1 cellular context compared by ENCODE assay signal in the genomic region with DNA sequence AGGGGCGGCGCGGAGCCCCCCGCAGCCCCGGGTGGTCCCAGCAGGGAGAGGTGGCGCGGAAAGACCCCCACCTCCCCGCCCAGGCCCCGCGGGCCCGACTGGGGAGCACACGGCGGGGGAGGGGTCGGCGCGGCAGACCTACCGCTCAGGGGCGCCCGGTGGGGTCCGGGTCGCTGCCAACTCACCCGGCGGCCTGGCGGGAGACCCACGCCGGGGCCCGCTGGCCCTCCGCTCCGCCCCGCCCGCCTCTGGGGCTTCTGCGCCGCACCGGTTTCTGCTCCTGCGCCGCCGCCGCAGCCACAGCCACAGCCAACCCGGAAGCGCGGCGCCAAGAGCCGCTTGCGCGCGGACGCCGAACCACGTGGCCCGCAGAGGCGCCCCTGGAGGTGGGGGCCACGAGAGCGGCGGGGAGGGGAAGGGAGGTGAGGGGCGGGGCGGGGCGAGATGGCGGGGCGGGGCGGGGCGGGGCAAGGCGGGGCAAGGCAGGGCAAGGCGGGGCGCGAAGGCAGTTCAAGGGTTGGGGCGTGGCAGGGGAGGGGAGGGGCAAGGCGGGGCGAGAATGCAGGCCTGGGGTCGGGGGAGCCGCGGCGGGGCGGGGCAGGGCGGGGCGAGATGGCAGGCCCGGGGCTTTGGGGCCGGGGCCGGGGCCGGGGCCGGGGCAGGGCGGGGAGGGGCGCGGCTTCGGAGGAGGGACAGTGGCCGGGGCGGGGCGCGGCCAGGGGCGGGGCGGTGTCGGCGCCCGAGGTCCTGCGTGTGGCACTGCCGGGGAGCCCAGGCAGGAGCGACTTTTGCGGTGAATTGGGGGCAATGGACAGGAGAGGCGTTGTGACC.
A peak's percentile ranks its signal among the peaks of the same experiment; 100 is the strongest.
TF ChIP-seq lines count a peak whose summit lies in the region.

Gene ZBTB24, minus strand, starts transcription at position 307 of the 831 bp plus-strand sequence. CDS start 1,193 bp downstream, outside the sequence.

TF ChIP-seq in GM12878, 131 proteins besides CTCF, POLR2A, EP300 and RAD21 (continued from another document and continues in another):
- TF ChIP-seq, protein P1, sequence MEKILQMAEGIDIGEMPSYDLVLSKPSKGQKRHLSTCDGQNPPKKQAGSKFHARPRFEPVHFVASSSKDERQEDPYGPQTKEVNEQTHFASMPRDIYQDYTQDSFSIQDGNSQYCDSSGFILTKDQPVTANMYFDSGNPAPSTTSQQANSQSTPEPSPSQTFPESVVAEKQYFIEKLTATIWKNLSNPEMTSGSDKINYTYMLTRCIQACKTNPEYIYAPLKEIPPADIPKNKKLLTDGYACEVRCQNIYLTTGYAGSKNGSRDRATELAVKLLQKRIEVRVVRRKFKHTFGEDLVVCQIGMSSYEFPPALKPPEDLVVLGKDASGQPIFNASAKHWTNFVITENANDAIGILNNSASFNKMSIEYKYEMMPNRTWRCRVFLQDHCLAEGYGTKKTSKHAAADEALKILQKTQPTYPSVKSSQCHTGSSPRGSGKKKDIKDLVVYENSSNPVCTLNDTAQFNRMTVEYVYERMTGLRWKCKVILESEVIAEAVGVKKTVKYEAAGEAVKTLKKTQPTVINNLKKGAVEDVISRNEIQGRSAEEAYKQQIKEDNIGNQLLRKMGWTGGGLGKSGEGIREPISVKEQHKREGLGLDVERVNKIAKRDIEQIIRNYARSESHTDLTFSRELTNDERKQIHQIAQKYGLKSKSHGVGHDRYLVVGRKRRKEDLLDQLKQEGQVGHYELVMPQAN (conservative IDR thresholded peaks at IDR 0.05): peak; percentile 85
- no peak for TF ChIP-seq TARDBP (IDR thresholded peaks at IDR 0.05; ENCODE audit: borderline replicate concordance)
- no peak for TF ChIP-seq RELB (IDR thresholded peaks at IDR 0.05; ENCODE audit: low read depth)
- no peak for TF ChIP-seq PAX5 (IDR thresholded peaks at IDR 0.05; ENCODE audit: borderline replicate concordance, low read depth, low read length)
- TF ChIP-seq POLR2AphosphoS5 (IDR thresholded peaks at IDR 0.05; ENCODE audit: low read length): peak; percentile 46; the same call in 1 of the 2 replicates
- no peak for TF ChIP-seq SIN3A (IDR thresholded peaks at IDR 0.05; ENCODE audit: low read depth, low read length)
- no peak for TF ChIP-seq ZNF384 (IDR thresholded peaks at IDR 0.05; ENCODE audit: borderline replicate concordance, low read depth, low read length)
- TF ChIP-seq, protein P2, sequence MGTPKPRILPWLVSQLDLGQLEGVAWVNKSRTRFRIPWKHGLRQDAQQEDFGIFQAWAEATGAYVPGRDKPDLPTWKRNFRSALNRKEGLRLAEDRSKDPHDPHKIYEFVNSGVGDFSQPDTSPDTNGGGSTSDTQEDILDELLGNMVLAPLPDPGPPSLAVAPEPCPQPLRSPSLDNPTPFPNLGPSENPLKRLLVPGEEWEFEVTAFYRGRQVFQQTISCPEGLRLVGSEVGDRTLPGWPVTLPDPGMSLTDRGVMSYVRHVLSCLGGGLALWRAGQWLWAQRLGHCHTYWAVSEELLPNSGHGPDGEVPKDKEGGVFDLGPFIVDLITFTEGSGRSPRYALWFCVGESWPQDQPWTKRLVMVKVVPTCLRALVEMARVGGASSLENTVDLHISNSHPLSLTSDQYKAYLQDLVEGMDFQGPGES (IDR thresholded peaks at IDR 0.05): no peak
- no peak for TF ChIP-seq NR2C1 (IDR thresholded peaks at IDR 0.05)
- no peak for TF ChIP-seq WRNIP1 (IDR thresholded peaks at IDR 0.05; ENCODE audit: borderline replicate concordance, low read depth, low read length)
- TF ChIP-seq HCFC1 (IDR thresholded peaks at IDR 0.05; ENCODE audit: low read length): 0 out of 2 replicates have a peak, but pooled peaks have one; percentile 28
- TF ChIP-seq, protein P3, sequence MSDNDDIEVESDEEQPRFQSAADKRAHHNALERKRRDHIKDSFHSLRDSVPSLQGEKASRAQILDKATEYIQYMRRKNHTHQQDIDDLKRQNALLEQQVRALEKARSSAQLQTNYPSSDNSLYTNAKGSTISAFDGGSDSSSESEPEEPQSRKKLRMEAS (IDR thresholded peaks at IDR 0.05; ENCODE audit: low read depth, low read length): peak; percentile 80
- TF ChIP-seq POLR2AphosphoS2 (IDR thresholded peaks at IDR 0.05; ENCODE audit: low read depth, low read length): no peak
- TF ChIP-seq IRF4 (IDR thresholded peaks at IDR 0.05; ENCODE audit: low read depth, low read length): no peak
- peak; percentile 84 for TF ChIP-seq ZNF687 (IDR thresholded peaks at IDR 0.05)
- no peak for TF ChIP-seq YBX1 (IDR thresholded peaks at IDR 0.05)
- no peak for TF ChIP-seq SREBF2 (IDR thresholded peaks at IDR 0.05; ENCODE audit: low read length)
- TF ChIP-seq CEBPB (IDR thresholded peaks at IDR 0.05; ENCODE audit: borderline replicate concordance in 1 of 2, low read depth in 2 of 2, low read length in 2 of 2): no peak
- TF ChIP-seq, protein P4, sequence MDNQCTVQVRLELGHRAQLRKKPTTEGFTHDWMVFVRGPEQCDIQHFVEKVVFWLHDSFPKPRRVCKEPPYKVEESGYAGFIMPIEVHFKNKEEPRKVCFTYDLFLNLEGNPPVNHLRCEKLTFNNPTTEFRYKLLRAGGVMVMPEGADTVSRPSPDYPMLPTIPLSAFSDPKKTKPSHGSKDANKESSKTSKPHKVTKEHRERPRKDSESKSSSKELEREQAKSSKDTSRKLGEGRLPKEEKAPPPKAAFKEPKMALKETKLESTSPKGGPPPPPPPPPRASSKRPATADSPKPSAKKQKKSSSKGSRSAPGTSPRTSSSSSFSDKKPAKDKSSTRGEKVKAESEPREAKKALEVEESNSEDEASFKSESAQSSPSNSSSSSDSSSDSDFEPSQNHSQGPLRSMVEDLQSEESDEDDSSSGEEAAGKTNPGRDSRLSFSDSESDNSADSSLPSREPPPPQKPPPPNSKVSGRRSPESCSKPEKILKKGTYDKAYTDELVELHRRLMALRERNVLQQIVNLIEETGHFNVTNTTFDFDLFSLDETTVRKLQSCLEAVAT (IDR thresholded peaks at IDR 0.05): no peak
- TF ChIP-seq BHLHE40 (IDR thresholded peaks at IDR 0.05; ENCODE audit: borderline replicate concordance in 1 of 2, low read depth in 2 of 2, low read length in 1 of 2): peak in 1 of 2 experiments; percentile 86; a peak in 2 of 4 replicates
- TF ChIP-seq IKZF2 (IDR thresholded peaks at IDR 0.05): no peak
- peak; percentile 41 for TF ChIP-seq E4F1 (IDR thresholded peaks at IDR 0.05; ENCODE audit: borderline replicate concordance, partially characterized antibody)
- TF ChIP-seq NBN (IDR thresholded peaks at IDR 0.05): no peak
- peak; percentile 89 for TF ChIP-seq BACH1 (IDR thresholded peaks at IDR 0.05; ENCODE audit: borderline replicate concordance)
- 0 out of 2 replicates have a peak, but pooled peaks have one; percentile 46 for TF ChIP-seq SMARCA5 (IDR thresholded peaks at IDR 0.05)
- no peak for TF ChIP-seq FOS (IDR thresholded peaks at IDR 0.05; ENCODE audit: borderline replicate concordance, extremely low read depth, insufficient read length)
- TF ChIP-seq FOXM1 (IDR thresholded peaks at IDR 0.05; ENCODE audit: low read depth, low read length): no peak
- TF ChIP-seq CBFB (IDR thresholded peaks at IDR 0.05; ENCODE audit: low read depth): no peak
- TF ChIP-seq, protein P5, sequence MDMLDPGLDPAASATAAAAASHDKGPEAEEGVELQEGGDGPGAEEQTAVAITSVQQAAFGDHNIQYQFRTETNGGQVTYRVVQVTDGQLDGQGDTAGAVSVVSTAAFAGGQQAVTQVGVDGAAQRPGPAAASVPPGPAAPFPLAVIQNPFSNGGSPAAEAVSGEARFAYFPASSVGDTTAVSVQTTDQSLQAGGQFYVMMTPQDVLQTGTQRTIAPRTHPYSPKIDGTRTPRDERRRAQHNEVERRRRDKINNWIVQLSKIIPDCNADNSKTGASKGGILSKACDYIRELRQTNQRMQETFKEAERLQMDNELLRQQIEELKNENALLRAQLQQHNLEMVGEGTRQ (IDR thresholded peaks at IDR 0.05; ENCODE audit: borderline replicate concordance, low read depth, low read length): peak; percentile 31
- TF ChIP-seq, protein P6, sequence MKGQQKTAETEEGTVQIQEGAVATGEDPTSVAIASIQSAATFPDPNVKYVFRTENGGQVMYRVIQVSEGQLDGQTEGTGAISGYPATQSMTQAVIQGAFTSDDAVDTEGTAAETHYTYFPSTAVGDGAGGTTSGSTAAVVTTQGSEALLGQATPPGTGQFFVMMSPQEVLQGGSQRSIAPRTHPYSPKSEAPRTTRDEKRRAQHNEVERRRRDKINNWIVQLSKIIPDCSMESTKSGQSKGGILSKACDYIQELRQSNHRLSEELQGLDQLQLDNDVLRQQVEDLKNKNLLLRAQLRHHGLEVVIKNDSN (IDR thresholded peaks at IDR 0.05; ENCODE audit: borderline replicate concordance, extremely low read length, insufficient read depth, low read depth, low read length): peak; percentile 89
- TF ChIP-seq CREM (IDR thresholded peaks at IDR 0.05; ENCODE audit: low read depth): no peak
- no peak for TF ChIP-seq CHD1 (IDR thresholded peaks at IDR 0.05; ENCODE audit: low read depth, low read length)
- TF ChIP-seq MYB (IDR thresholded peaks at IDR 0.05; ENCODE audit: borderline replicate concordance, low read depth, low read length): no peak
- no peak for TF ChIP-seq BCL11A (IDR thresholded peaks at IDR 0.05; ENCODE audit: low read depth, low read length)
- no peak for TF ChIP-seq ELK1 (IDR thresholded peaks at IDR 0.05; ENCODE audit: low read depth, low read length)
- no peak for TF ChIP-seq ZNF274 (IDR thresholded peaks at IDR 0.05; ENCODE audit: insufficient read depth, insufficient read length)
- TF ChIP-seq GATAD2B (conservative IDR thresholded peaks at IDR 0.05; ENCODE audit: low read depth): peak; percentile 98
- TF ChIP-seq SPI1 (IDR thresholded peaks at IDR 0.05; ENCODE audit: borderline replicate concordance, insufficient read depth, low read depth, low read length): no peak
